Comparison of ENCODE assay signal across 1 cellular context in the genomic region with DNA sequence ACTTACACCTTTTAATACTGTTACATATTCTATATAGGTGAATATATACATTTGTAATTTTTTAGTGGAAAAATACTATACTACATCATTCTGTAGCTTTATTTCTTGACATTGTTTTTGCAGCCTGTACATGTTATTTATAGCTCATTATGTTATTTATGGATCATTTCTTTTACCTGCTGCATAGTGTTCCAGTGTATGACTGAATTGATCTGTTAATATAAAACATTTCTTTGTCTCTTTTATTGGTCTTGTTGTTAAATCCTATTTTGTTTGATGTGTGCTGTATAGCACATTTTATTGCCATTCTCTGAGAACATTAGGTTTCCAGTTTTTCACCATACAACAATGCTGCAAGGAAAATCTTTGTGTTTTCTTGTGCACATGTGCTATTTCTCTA.
TF ChIP-seq lines count a peak whose summit lies in the region.

No MANE protein-coding gene starts in this region.

TF ChIP-seq in GM12878, 131 proteins besides CTCF, POLR2A, EP300 and RAD21:
- TF ChIP-seq EZH2 (IDR thresholded peaks at IDR 0.05; ENCODE audit: borderline replicate concordance, control insufficient read depth, low read depth, low read length) = no peak
- no peak for TF ChIP-seq IKZF1 (conservative IDR thresholded peaks at IDR 0.05)
- no peak for TF ChIP-seq NR2C1 (IDR thresholded peaks at IDR 0.05)
- TF ChIP-seq KLF5 (IDR thresholded peaks at IDR 0.05; ENCODE audit: partially characterized antibody) = no peak
- TF ChIP-seq NR2F1 (conservative IDR thresholded peaks at IDR 0.05) = no peak
- TF ChIP-seq, protein P1, sequence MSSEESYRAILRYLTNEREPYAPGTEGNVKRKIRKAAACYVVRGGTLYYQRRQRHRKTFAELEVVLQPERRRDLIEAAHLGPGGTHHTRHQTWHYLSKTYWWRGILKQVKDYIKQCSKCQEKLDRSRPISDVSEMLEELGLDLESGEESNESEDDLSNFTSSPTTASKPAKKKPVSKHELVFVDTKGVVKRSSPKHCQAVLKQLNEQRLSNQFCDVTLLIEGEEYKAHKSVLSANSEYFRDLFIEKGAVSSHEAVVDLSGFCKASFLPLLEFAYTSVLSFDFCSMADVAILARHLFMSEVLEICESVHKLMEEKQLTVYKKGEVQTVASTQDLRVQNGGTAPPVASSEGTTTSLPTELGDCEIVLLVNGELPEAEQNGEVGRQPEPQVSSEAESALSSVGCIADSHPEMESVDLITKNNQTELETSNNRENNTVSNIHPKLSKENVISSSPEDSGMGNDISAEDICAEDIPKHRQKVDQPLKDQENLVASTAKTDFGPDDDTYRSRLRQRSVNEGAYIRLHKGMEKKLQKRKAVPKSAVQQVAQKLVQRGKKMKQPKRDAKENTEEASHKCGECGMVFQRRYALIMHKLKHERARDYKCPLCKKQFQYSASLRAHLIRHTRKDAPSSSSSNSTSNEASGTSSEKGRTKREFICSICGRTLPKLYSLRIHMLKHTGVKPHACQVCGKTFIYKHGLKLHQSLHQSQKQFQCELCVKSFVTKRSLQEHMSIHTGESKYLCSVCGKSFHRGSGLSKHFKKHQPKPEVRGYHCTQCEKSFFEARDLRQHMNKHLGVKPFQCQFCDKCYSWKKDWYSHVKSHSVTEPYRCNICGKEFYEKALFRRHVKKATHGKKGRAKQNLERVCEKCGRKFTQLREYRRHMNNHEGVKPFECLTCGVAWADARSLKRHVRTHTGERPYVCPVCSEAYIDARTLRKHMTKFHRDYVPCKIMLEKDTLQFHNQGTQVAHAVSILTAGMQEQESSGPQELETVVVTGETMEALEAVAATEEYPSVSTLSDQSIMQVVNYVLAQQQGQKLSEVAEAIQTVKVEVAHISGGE (CRISPR knock-in tag; IDR thresholded peaks at IDR 0.05) = no peak
- TF ChIP-seq ZNF217 (IDR thresholded peaks at IDR 0.05) = no peak
- TF ChIP-seq ASH2L (IDR thresholded peaks at IDR 0.05; ENCODE audit: borderline replicate concordance, low read depth) = no peak
